ENCODE assay signal across 8 cellular contexts in the genomic region with DNA sequence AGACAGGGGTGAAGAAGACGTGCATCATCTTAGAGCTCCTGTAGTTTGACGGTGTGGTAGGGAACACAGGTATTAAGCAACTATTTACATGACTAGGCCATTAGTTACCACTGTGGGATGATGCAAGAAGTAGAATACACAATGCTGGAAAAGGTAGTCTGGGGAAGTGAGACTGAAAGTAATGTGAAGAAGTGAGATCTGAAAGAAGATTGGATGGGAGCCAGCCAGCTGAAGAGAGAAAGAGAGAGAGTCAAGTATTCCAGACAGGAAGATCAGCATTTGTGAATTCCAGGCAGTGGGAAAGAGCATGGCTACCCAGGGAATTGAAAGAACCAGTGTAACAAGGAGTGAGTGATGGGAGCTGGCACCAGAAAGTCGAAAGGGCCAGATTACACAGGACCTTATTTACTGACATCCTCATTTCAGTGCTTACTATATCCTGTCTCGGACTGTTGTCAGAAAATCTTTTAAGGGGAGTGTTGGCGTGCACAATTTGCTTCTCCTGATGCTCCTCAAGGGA. TPM values are rescaled to one million over a fixed set of nuclear protein-coding genes. Genes with fewer than 3 reads are reported as not detected.
A peak's percentile ranks its signal among the peaks of the same experiment; 100 is the strongest.
DNase-seq lines count a peak whose midpoint lies in the region; ATAC-seq, FAIRE-seq and TF ChIP-seq lines count a peak whose summit lies in the region.

No MANE protein-coding gene starts in this region.

- no peaks in the 10 kb centered on the region for H3K9me3 Mint-ChIP-seq in activated CD4-positive, alpha-beta T cell treated with anti-CD3 and anti-CD28 coated beads, Interleukin-2, amount 10 ng/mL, durations not matched to agents 24 days and 14 days
- no peaks in the 10 kb centered on the region for H3K9me3 Mint-ChIP-seq in activated B cell treated with CpG ODN at 0.5 μM for 24 hours

- POLR2A ChIA-PET in activated B cell treated with CpG ODN at 0.5 μM for 24 hours (lab: Charles Lee) (interaction anchor here (0.6 to 5.2 kb wide), 6 partner anchors 9 to 228 kb away, joined by 3 to 73 read pairs (median 4); a partner anchor contains a TSS), HepG2 (lab: Yijun Ruan, JAX) (interaction anchor here (1.0 to 1.5 kb wide), 4 partner anchors 12 to 75 kb away, joined by 4 to 7 read pairs (median 4); a partner anchor contains a TSS)

- H3K27ac ChIP-seq in HepG2 (ENCODE audit: extremely low read length, insufficient read depth, low read length), result peak overlapping the region; percentile 20

- in situ Hi-C loops in HepG2 (cut with HindIII; ENCODE audit: extremely low pct_ligation_motif_present, low pct_unique_long_range_greater_than_20kb), result loop anchor here (5.0 to 10.0 kb wide), 2 partner anchors 47 to 305 kb away; no protein-coding TSS in a partner anchor

- H3K27me3 ChIP-seq in HepG2 (ENCODE audit: control insufficient read depth in 1 of 2, insufficient read depth in 2 of 2, low read length in 2 of 2), result peaks cover 0 to 18% of the 10 kb centered on the region in 2 experiments; a peak in 4 of 5 replicates

- no peak overlapping the region for H3K4me3 Mint-ChIP-seq in activated CD4-positive, alpha-beta T cell treated with anti-CD3 and anti-CD28 coated beads, Interleukin-2, amount 10 ng/mL, durations not matched to agents 24 days and 14 days
- H3K4me3 Mint-ChIP-seq in activated B cell treated with CpG ODN at 0.5 μM for 24 hours, result no peak overlapping the region

- H2AFZ ChIP-seq in HepG2 (ENCODE audit: low read length), result peak overlapping the region; percentile 71

- no peak overlapping the region for H3K27ac Mint-ChIP-seq in activated CD4-positive, alpha-beta T cell treated with anti-CD3 and anti-CD28 coated beads, Interleukin-2, amount 10 ng/mL, durations not matched to agents 24 days and 14 days
- H3K27ac Mint-ChIP-seq in activated B cell treated with CpG ODN at 0.5 μM for 24 hours, result no peak overlapping the region

- H3K9ac ChIP-seq in HepG2 (ENCODE audit: insufficient read depth, low read depth, low read length), result peak overlapping the region; percentile 30; the same call in 1 of the 2 replicates

- BruUV-seq in HepG2 (replicated peaks; lab: Mats Ljungman, UMichigan), result no TSS peak

- no peaks in the 10 kb centered on the region for H3K79me2 ChIP-seq in HepG2 (ENCODE audit: insufficient read depth, low read length)

- H3K27me3 Mint-ChIP-seq in activated CD4-positive, alpha-beta T cell treated with anti-CD3 and anti-CD28 coated beads, Interleukin-2, amount 10 ng/mL, durations not matched to agents 24 days and 14 days, result no peaks in the 10 kb centered on the region
- no peaks in the 10 kb centered on the region for H3K27me3 Mint-ChIP-seq in activated B cell treated with CpG ODN at 0.5 μM for 24 hours

- TF ChIP-seq EP300 in HepG2 (IDR thresholded peaks at IDR 0.05; ENCODE audit: low read depth in 2 of 2, low read length in 2 of 2) (peak in 1 of 2 experiments; percentile 35; a peak in 1 of 4 replicates), HepG2 (CRISPR knock-in tag; IDR thresholded peaks at IDR 0.05; ENCODE audit: borderline replicate concordance) (no peak)

- TF ChIP-seq POLR2A in HepG2 (IDR thresholded peaks at IDR 0.05; ENCODE audit: insufficient read depth in 1 of 2, low read depth in 2 of 2, low read length in 2 of 2), result no peak

- H3K4me1 Mint-ChIP-seq in activated CD4-positive, alpha-beta T cell treated with anti-CD3 and anti-CD28 coated beads, Interleukin-2, amount 10 ng/mL, durations not matched to agents 24 days and 14 days, result peaks cover 21% of the 10 kb centered on the region
- H3K4me1 Mint-ChIP-seq in activated B cell treated with CpG ODN at 0.5 μM for 24 hours, result peaks cover 31% of the 10 kb centered on the region

- DNase-seq in activated CD4-positive, alpha-beta T cell treated with anti-CD3 and anti-CD28 coated beads, Interleukin-2, amount 10 ng/mL, durations not matched to agents 24 days and 14 days, result peak; percentile 63
- DNase-seq in activated CD4-positive, alpha-beta T cell treated with anti-CD3 and anti-CD28 coated beads, Interleukin-2, amount 50 U/mL, for 48 hours, result no peak
- DNase-seq in activated B cell treated with CpG ODN at 0.5 μM for 24 hours, result no peak
- DNase-seq in HepG2 (ENCODE audit: low spot score), result peak; percentile 79
- DNase-seq in NCI-H2029 treated with DMSO at 0.1 percent for 48 hours (lab: John Stamatoyannopoulos, UW), result no peak
- no peak for DNase-seq in epidermal melanocyte (ENCODE audit: insufficient read length, low spot score)
- no peak for DNase-seq in T-helper 9 cell

- H4K20me1 ChIP-seq in HepG2 (ENCODE audit: insufficient read depth, low read length), result no peaks in the 10 kb centered on the region

- H3K9me3 ChIP-seq in HepG2 (ENCODE audit: low read length), result no peaks in the 10 kb centered on the region

- H3K36me3 ChIP-seq in HepG2 (replicated peaks in 1 of 2; ENCODE audit: control insufficient read depth in 1 of 2, insufficient read depth in 2 of 2, low read length in 2 of 2), result no peaks in the 10 kb centered on the region

- peak; percentile 56 for ATAC-seq in HG03432 (IDR thresholded peaks at IDR 0.05; ENCODE audit: unreplicated experiment)
- ATAC-seq in activated B cell treated with CpG ODN at 0.5 μM for 24 hours (ENCODE audit: low read depth), result peak; percentile 32
- ATAC-seq in HepG2, result peak; percentile 73

- intact Hi-C loops in activated CD4-positive, alpha-beta T cell treated with anti-CD3 and anti-CD28 coated beads, Interleukin-2, amount 10 ng/mL, durations not matched to agents 24 days and 14 days (cut with micrococcal nuclease), result loop anchor here (1.0 to 5.0 kb wide), 3 partner anchors 44 to 432 kb away; a partner anchor contains a TSS
- intact Hi-C loops in activated B cell treated with CpG ODN at 0.5 μM for 24 hours (cut with micrococcal nuclease) (loop anchor here (1.0 to 5.0 kb wide), 7 partner anchors 11 to 657 kb away; a partner anchor contains a TSS), HepG2 (cut with micrococcal nuclease; ENCODE audit: unreplicated experiment) (loop anchor here (1.0 to 5.0 kb wide), 4 partner anchors 44 to 304 kb away; a partner anchor contains a TSS)

- H3K4me3 ChIP-seq in HepG2 (replicated peaks in 1 of 3; ENCODE audit: insufficient read depth in 1 of 3, low read depth in 2 of 3, low read length in 3 of 3), result peak overlapping the region; percentile 29 to 49 (median 46); a peak in 4 of 6 replicates

- CTCF ChIA-PET in activated B cell treated with CpG ODN at 0.5 μM for 24 hours (lab: Charles Lee) (interaction anchor here (0.7 to 3.9 kb wide), 11 partner anchors 9 to 228 kb away, joined by 3 to 208 read pairs (median 4); a partner anchor contains a TSS), HepG2 (lab: Yijun Ruan, JAX; ENCODE audit: low intra/inter-chr PET ratio, low total read pairs) (interaction anchor here (1.1 to 3.2 kb wide), 4 partner anchors 35 to 58 kb away, joined by 3 to 42 read pairs (median 24); no protein-coding TSS in a partner anchor)

- TF ChIP-seq RAD21 in HepG2 (CRISPR knock-in tag; IDR thresholded peaks at IDR 0.05), result no peak

- peaks cover 34% of the 10 kb centered on the region for H3K4me1 ChIP-seq in HepG2 (ENCODE audit: insufficient read depth, low read length)

- no peaks in the 10 kb centered on the region for H3K36me3 Mint-ChIP-seq in activated CD4-positive, alpha-beta T cell treated with anti-CD3 and anti-CD28 coated beads, Interleukin-2, amount 10 ng/mL, durations not matched to agents 24 days and 14 days (ENCODE audit: low read depth)
- peaks cover 2% of the 10 kb centered on the region for H3K36me3 Mint-ChIP-seq in activated B cell treated with CpG ODN at 0.5 μM for 24 hours (ENCODE audit: low read depth)

- peak overlapping the region; percentile 77 for H3K4me2 ChIP-seq in HepG2 (ENCODE audit: low read depth, low read length)

- no peak for FAIRE-seq in HepG2 (lab: Jason Lieb, UNC)

- TF ChIP-seq CTCF in activated B cell treated with CpG ODN at 0.5 μM for 24 hours (IDR thresholded peaks at IDR 0.05), result no peak
- TF ChIP-seq CTCF in HepG2 (CRISPR knock-in tag; IDR thresholded peaks at IDR 0.05), result no peak

- WGBS in HepG2 (ENCODE audit: low lambda C conversion rate), result 8% methylated on average over 5 of the region's 5 CpGs

RNA-seq across cellular contexts. Expression of a gene that starts 4.0 kb away (rescaled TPM):
- total RNA-seq in activated CD4-positive, alpha-beta T cell treated with anti-CD3 and anti-CD28 coated beads, Interleukin-2, amount 10 ng/mL, durations not matched to agents 24 days and 14 days, result 0.16 and 0.19 TPM in 2 replicates
- total RNA-seq in activated B cell treated with CpG ODN at 0.5 μM for 24 hours (not detected in 2 replicates), HepG2 (2016; rRNA removed; fragmentation: Illumina TruSeq; extraction: Trizol) (not detected in 2 replicates)
- not detected in 2 replicates for total RNA-seq in HepG2 (2016; cell fraction: cytosol; rRNA removed; fragmentation: Illumina TruSeq; extraction: Trizol; ENCODE audit: low read depth)
- total RNA-seq in HepG2 (2016; cell fraction: insoluble cytoplasmic fraction; rRNA removed; fragmentation: Illumina TruSeq; extraction: Trizol), result not detected in 2 replicates
- not detected in 2 replicates for total RNA-seq in HepG2 (2016; cell fraction: membrane; rRNA removed; fragmentation: Illumina TruSeq; extraction: Trizol)
- total RNA-seq in HepG2 (2016; cell fraction: nucleus; rRNA removed; fragmentation: Illumina TruSeq; extraction: Trizol), result not detected in 2 replicates
- 0.03 TPM in 2 replicates for polyA plus RNA-seq in HepG2 (2011; rRNA removed)
- polyA plus RNA-seq in HepG2 (2011; cell fraction: cytosol; rRNA removed), result not detected in 2 replicates
- polyA plus RNA-seq in HepG2 (2011; cell fraction: nucleus; rRNA removed), result 0.12 and 0.19 TPM in 2 replicates
- polyA plus RNA-seq in HepG2 (2012), result 0.09 TPM in 1 of 2 replicates, not detected in the other
- polyA plus RNA-seq in HepG2 (2016; cell fraction: cytosol; fragmentation: Illumina TruSeq; extraction: Trizol; ENCODE audit: low read depth), result not detected in 2 replicates
- not detected in 2 replicates for polyA plus RNA-seq in HepG2 (2016; cell fraction: insoluble cytoplasmic fraction; fragmentation: Illumina TruSeq; extraction: Trizol; ENCODE audit: low read depth)
- polyA plus RNA-seq in HepG2 (2016; cell fraction: membrane; fragmentation: Illumina TruSeq; extraction: Trizol; ENCODE audit: low read depth), result not detected in 2 replicates
- polyA plus RNA-seq in HepG2 (2016; cell fraction: nucleus; fragmentation: Illumina TruSeq; extraction: Trizol; ENCODE audit: insufficient read depth, low read depth), result not detected in 2 replicates
- not detected in 2 replicates for polyA minus RNA-seq in HepG2 (2011; rRNA and poly(A)+ RNA removed; ENCODE audit: low replicate concordance)
- not detected in 2 replicates for polyA minus RNA-seq in HepG2 (2011; cell fraction: cytosol; rRNA and poly(A)+ RNA removed)
- polyA minus RNA-seq in HepG2 (2011; cell fraction: nucleus; rRNA and poly(A)+ RNA removed), result 0.13 TPM in 1 of 2 replicates, not detected in the other

RNA-seq across cellular contexts. Expression of a gene that starts 11.4 kb away (rescaled TPM):
- total RNA-seq in activated CD4-positive, alpha-beta T cell treated with anti-CD3 and anti-CD28 coated beads, Interleukin-2, amount 10 ng/mL, durations not matched to agents 24 days and 14 days, result 14.7 and 15.4 TPM in 2 replicates
- total RNA-seq in activated B cell treated with CpG ODN at 0.5 μM for 24 hours (21.3 and 26.1 TPM in 2 replicates), HepG2 (2016; rRNA removed; fragmentation: Illumina TruSeq; extraction: Trizol) (0.58 and 1.00 TPM in 2 replicates)
- 0.09 and 0.10 TPM in 2 replicates for total RNA-seq in HepG2 (2016; cell fraction: cytosol; rRNA removed; fragmentation: Illumina TruSeq; extraction: Trizol; ENCODE audit: low read depth)
- 0.55 and 1.0 TPM in 2 replicates for total RNA-seq in HepG2 (2016; cell fraction: insoluble cytoplasmic fraction; rRNA removed; fragmentation: Illumina TruSeq; extraction: Trizol)
- total RNA-seq in HepG2 (2016; cell fraction: membrane; rRNA removed; fragmentation: Illumina TruSeq; extraction: Trizol), result 0.38 and 0.53 TPM in 2 replicates
- total RNA-seq in HepG2 (2016; cell fraction: nucleus; rRNA removed; fragmentation: Illumina TruSeq; extraction: Trizol), result 1.4 and 2.2 TPM in 2 replicates
- polyA plus RNA-seq in HepG2 (2011; rRNA removed), result 2.8 and 3.0 TPM in 2 replicates
- polyA plus RNA-seq in HepG2 (2011; cell fraction: cytosol; rRNA removed), result 2.7 and 3.0 TPM in 2 replicates
- 4.0 and 5.2 TPM in 2 replicates for polyA plus RNA-seq in HepG2 (2011; cell fraction: nucleus; rRNA removed)
- polyA plus RNA-seq in HepG2 (2012), result 1.5 and 2.5 TPM in 2 replicates
- polyA plus RNA-seq in HepG2 (2016; cell fraction: cytosol; fragmentation: Illumina TruSeq; extraction: Trizol; ENCODE audit: low read depth), result 0.14 and 0.15 TPM in 2 replicates
- 0.71 and 1.0 TPM in 2 replicates for polyA plus RNA-seq in HepG2 (2016; cell fraction: insoluble cytoplasmic fraction; fragmentation: Illumina TruSeq; extraction: Trizol; ENCODE audit: low read depth)
- 0.26 and 0.37 TPM in 2 replicates for polyA plus RNA-seq in HepG2 (2016; cell fraction: membrane; fragmentation: Illumina TruSeq; extraction: Trizol; ENCODE audit: low read depth)
- 3.0 and 3.4 TPM in 2 replicates for polyA plus RNA-seq in HepG2 (2016; cell fraction: nucleus; fragmentation: Illumina TruSeq; extraction: Trizol; ENCODE audit: insufficient read depth, low read depth)
- 12.8 and 29.6 TPM in 2 replicates for polyA minus RNA-seq in HepG2 (2011; rRNA and poly(A)+ RNA removed; ENCODE audit: low replicate concordance)
- 3.2 and 4.6 TPM in 2 replicates for polyA minus RNA-seq in HepG2 (2011; cell fraction: cytosol; rRNA and poly(A)+ RNA removed)
- polyA minus RNA-seq in HepG2 (2011; cell fraction: nucleus; rRNA and poly(A)+ RNA removed), result 9.7 and 10.7 TPM in 2 replicates

Comparison
In these comparisons a context has a peak if more than half of its experiments do, and no peak if none do; other contexts are left out.
1. DNase-seq: peak in activated CD4-positive, alpha-beta T cell treated with anti-CD3 and anti-CD28 coated beads, Interleukin-2, amount 10 ng/mL, durations not matched to agents 24 days and 14 days (single experiment) and HepG2 (single experiment); none in activated CD4-positive, alpha-beta T cell treated with anti-CD3 and anti-CD28 coated beads, Interleukin-2, amount 50 U/mL, for 48 hours (0 of 2), activated B cell treated with CpG ODN at 0.5 μM for 24 hours (single experiment), NCI-H2029 treated with DMSO at 0.1 percent for 48 hours (single experiment), epidermal melanocyte (single experiment) and T-helper 9 cell (single experiment).
2. Peak in every context shown above with its lines, with median percentiles within 50 percentile points of each other: ATAC-seq.